ENCODE assay signal across 8 cellular contexts in the genomic region with DNA sequence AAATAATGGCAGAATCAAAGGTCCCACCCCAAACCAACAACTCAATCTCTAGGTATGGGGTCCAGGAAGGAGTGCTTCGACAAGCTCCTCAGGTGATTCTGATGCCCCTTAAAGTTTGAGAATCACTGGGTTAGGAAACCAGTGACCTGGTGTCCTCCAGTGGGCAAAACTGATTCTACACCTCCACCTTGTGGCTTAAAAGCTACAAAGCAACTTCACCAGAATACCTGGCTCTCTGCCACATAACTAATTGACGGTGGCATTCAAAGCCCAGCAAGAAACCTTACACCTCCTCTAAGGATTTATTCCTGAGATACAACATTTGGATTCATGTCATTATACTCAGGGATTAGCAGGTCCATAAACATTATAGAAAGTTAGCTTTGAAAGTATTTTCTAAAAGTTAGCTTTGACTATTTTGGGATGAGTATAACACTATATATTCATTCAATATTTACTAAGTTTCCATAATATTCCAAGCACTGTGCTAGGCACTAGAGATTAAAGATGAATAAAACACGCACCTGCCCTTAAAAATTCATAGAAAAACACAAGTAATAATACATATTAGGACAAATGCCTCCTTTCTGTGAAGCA. TPM values are rescaled to one million over a fixed set of nuclear protein-coding genes. Genes with fewer than 3 reads are reported as not detected.
DNase-seq lines count a peak whose midpoint lies in the region; ATAC-seq and TF ChIP-seq lines count a peak whose summit lies in the region.

No MANE protein-coding gene starts in this region.

- H3K9me3 ChIP-seq in PC-3 (ENCODE audit: low read length) (no peaks in the 10 kb centered on the region), breast epithelium (no peaks in the 10 kb centered on the region)

- H3K9ac ChIP-seq in PC-3 (ENCODE audit: low read length): no peak overlapping the region

- peak; percentile 94 for TF ChIP-seq CTCF in PC-3 (conservative IDR thresholded peaks at IDR 0.05; ENCODE audit: low read depth, low read length)
- peak; percentile 77 to 93 (median 82) for TF ChIP-seq CTCF in breast epithelium (IDR thresholded peaks at IDR 0.05)
- peak in 1 of 3 donors; percentile 36 for TF ChIP-seq CTCF in omental fat pad (IDR thresholded peaks at IDR 0.05)

- H3K36me3 ChIP-seq in PC-3 (ENCODE audit: low read depth, low read length) (peaks cover 17% of the 10 kb centered on the region; the same call in 1 of the 2 replicates), breast epithelium (no peaks in the 10 kb centered on the region)

- intact Hi-C loops in PC-3 (cut with micrococcal nuclease): loop anchor here (1.0 to 5.0 kb wide), 4 partner anchors 17 to 244 kb away; a partner anchor contains a TSS
- intact Hi-C loops in breast epithelium (cut with DNase I; ENCODE audit: low total_unique reads): loop anchor here (10.0 kb wide), 1 partner anchor 193 kb away; no protein-coding TSS in a partner anchor

- H3K9me3 Mint-ChIP-seq in activated T-cell treated with anti-CD3 and anti-CD28 coated beads, Interleukin-2, amount 50 U/mL, for 72 hours: no peaks in the 10 kb centered on the region

- peak; percentile 60 to 71 for ATAC-seq in activated T-cell treated with anti-CD3 and anti-CD28 coated beads, Interleukin-2, amount 50 U/mL, for 72 hours (replicated peaks in 1 of 2)
- ATAC-seq in PC-3 (peak; percentile 67), HG02571 (IDR thresholded peaks at IDR 0.05; ENCODE audit: unreplicated experiment) (no peak), omental fat pad (ENCODE audit: low FRiP score) (no peak)

- CTCF ChIA-PET in PC-3 (lab: Charles Lee): interaction anchor here (0.5 to 1.9 kb wide), 12 partner anchors 14 to 244 kb away, joined by 3 to 7 read pairs (median 4); no protein-coding TSS in a partner anchor

- H3K27me3 Mint-ChIP-seq in activated T-cell treated with anti-CD3 and anti-CD28 coated beads, Interleukin-2, amount 50 U/mL, for 72 hours (ENCODE audit: low read depth): no peaks in the 10 kb centered on the region

- no peak for TF ChIP-seq POLR2A in breast epithelium (IDR thresholded peaks at IDR 0.05)

- H3K4me1 Mint-ChIP-seq in activated T-cell treated with anti-CD3 and anti-CD28 coated beads, Interleukin-2, amount 50 U/mL, for 72 hours (ENCODE audit: low read depth): no peaks in the 10 kb centered on the region

- H3K27ac ChIP-seq in PC-3 (ENCODE audit: low read length): no peak overlapping the region
- H3K27ac ChIP-seq in breast epithelium: no peak overlapping the region

- peaks cover 5% of the 10 kb centered on the region; the same call in 1 of the 2 replicates for H4K20me1 ChIP-seq in PC-3 (ENCODE audit: low read length)

- no peak overlapping the region for H3K4me2 ChIP-seq in PC-3 (ENCODE audit: low read length)

- H3K4me3 Mint-ChIP-seq in activated T-cell treated with anti-CD3 and anti-CD28 coated beads, Interleukin-2, amount 50 U/mL, for 72 hours: no peak overlapping the region

- no peak overlapping the region for H2AFZ ChIP-seq in PC-3 (ENCODE audit: low read length)

- no peak overlapping the region for H3K4me3 ChIP-seq in PC-3 (ENCODE audit: low read length)
- no peak overlapping the region for H3K4me3 ChIP-seq in breast epithelium

- no TSS peak for BruUV-seq in PC-3 (replicated peaks; lab: Mats Ljungman, UMichigan)

- H3K79me2 ChIP-seq in PC-3 (ENCODE audit: low read length): no peaks in the 10 kb centered on the region

- POLR2A ChIA-PET in PC-3 (lab: Charles Lee; ENCODE audit: unreplicated experiment): no interaction called here

- H3K4me1 ChIP-seq in PC-3 (ENCODE audit: insufficient read depth, low read length) (no peaks in the 10 kb centered on the region), breast epithelium (no peaks in the 10 kb centered on the region)

- peaks cover 3% of the 10 kb centered on the region in 2 donors for H3K36me3 Mint-ChIP-seq in activated T-cell treated with anti-CD3 and anti-CD28 coated beads, Interleukin-2, amount 50 U/mL, for 72 hours (ENCODE audit: insufficient read depth in 2 of 2)

- H3K27me3 ChIP-seq in PC-3 (ENCODE audit: low read length) (no peaks in the 10 kb centered on the region), breast epithelium (no peaks in the 10 kb centered on the region)

- DNase-seq in activated T-cell treated with anti-CD3 and anti-CD28 coated beads, Interleukin-2, amount 50 U/mL, for 72 hours: peak; percentile 30 to 45
- no peak for DNase-seq in activated T-cell treated with anti-CD3 and anti-CD28 coated beads for 4 hours
- peak; percentile 48 to 66 for DNase-seq in Kasumi-1 (lab: John Stamatoyannopoulos, UW)
- DNase-seq in PC-3: peak; percentile 85
- peak in 1 of 2 donors; percentile 44 for DNase-seq in breast epithelium (ENCODE audit: low spot score in 2 of 2)
- DNase-seq in left kidney (ENCODE audit: low read depth, low spot score): peak; percentile 77
- no peak for DNase-seq in omental fat pad (ENCODE audit: low spot score)

- no peaks in the 10 kb centered on the region for H3K9me2 ChIP-seq in PC-3 (replicated peaks; ENCODE audit: low read length)

- H3F3A ChIP-seq in PC-3 (ENCODE audit: low read length, unreplicated experiment): no peaks in the 10 kb centered on the region

- no peak overlapping the region for H3K27ac Mint-ChIP-seq in activated T-cell treated with anti-CD3 and anti-CD28 coated beads, Interleukin-2, amount 50 U/mL, for 72 hours

RNA-seq across cellular contexts. Expression of a gene that starts 45.4 kb away (rescaled TPM):
- 10 to 100 TPM; 52.3 to 53.5 TPM for total RNA-seq in activated T-cell treated with anti-CD3 and anti-CD28 coated beads, Interleukin-2, amount 50 U/mL, for 72 hours
- 17.5 and 21.0 TPM in 2 replicates for total RNA-seq in PC-3 (2014; rRNA removed)
- 10 to 100 TPM; 40.4 to 45.0 (median 43.3) TPM for total RNA-seq in breast epithelium
- total RNA-seq in omental fat pad: 10 to 100 TPM; 30.4 to 58.1 (median 38.0) TPM

Comparison
In these comparisons a context has a peak if more than half of its experiments do, and no peak if none do; other contexts are left out.
1. DNase-seq: peak in activated T-cell treated with anti-CD3 and anti-CD28 coated beads, Interleukin-2, amount 50 U/mL, for 72 hours (2 of 2), Kasumi-1 (2 of 2), PC-3 (single experiment) and left kidney (single experiment); none in activated T-cell treated with anti-CD3 and anti-CD28 coated beads for 4 hours (single experiment) and omental fat pad (single experiment).
2. ATAC-seq: peak in activated T-cell treated with anti-CD3 and anti-CD28 coated beads, Interleukin-2, amount 50 U/mL, for 72 hours (2 of 2) and PC-3 (single experiment); none in HG02571 (single experiment) and omental fat pad (single experiment).